16 cellular contexts compared by ENCODE assay signal in the genomic region with DNA sequence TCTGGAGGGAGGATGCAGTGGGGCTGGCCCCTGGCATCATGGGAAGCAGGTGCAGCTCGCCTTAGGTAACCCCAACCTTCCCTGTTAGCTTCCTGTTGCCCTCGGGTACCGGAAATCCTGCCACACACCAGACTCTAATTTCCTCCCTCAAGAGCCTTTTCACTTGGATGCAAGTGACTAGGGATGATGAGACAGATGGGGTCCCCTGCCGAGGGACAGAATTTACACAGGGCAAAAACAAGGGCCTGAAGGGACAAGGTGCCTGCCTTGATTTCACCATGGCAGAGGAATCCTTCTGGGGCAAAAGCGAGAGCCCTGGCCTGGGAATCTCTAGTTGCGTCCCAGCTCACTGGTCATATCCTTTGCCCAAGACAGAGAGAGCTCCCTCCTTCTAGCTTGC.
DNase-seq lines count a peak whose midpoint lies in the region; TF ChIP-seq lines count a peak whose summit lies in the region.
"Had no signal": no experiment of that assay in that cellular context is flagged by ENCODE, and none has a peak within 500 bp of the region (broad histone marks: within the 10 kb centered on the region; RNA-seq: fewer than 3 reads in every experiment).

No MANE protein-coding gene starts in this region.

- peak overlapping the region; percentile 33 for H3K4me2 ChIP-seq in BLaER1

- H3K36me3 Mint-ChIP-seq in mesothelial cell of epicardium, result no peaks in the 10 kb centered on the region
- H3K36me3 Mint-ChIP-seq: CD4-positive, alpha-beta memory T cell had no signal

- H3K9ac ChIP-seq in BLaER1, result no peak overlapping the region
- H3K9ac ChIP-seq: GM23248 had no signal

- DNase-seq in NCI-H69 (lab: John Stamatoyannopoulos, UW) (peak; percentile 33), cerebellum (ENCODE audit: low spot score) (peak; percentile 63), NCI-H1105 treated with DMSO at 0.1 percent for 48 hours (lab: John Stamatoyannopoulos, UW) (no peak), germinal center (ENCODE audit: low spot score) (no peak), mesothelial cell of epicardium (ENCODE audit: low spot score in 2 of 2, unreplicated experiment in 2 of 2) (no peak)
- DNase-seq: Calu3; CD4-positive, alpha-beta memory T cell; COR-L47; DND-41; GDM1; GM23248 had no signal

- H3K27me3 ChIP-seq in BLaER1, result no peaks in the 10 kb centered on the region

- H3K36me3 ChIP-seq in BLaER1, result peaks cover 59% of the 10 kb centered on the region

- H3K27me3 Mint-ChIP-seq in mesothelial cell of epicardium (ENCODE audit: low read depth), result no peaks in the 10 kb centered on the region
- H3K27me3 Mint-ChIP-seq: B cell had no signal

- peaks cover 57% of the 10 kb centered on the region for H3K4me1 ChIP-seq in BLaER1

- no peak overlapping the region for H3K4me3 Mint-ChIP-seq in mesothelial cell of epicardium
- H3K4me3 Mint-ChIP-seq: B cell; CD4-positive, alpha-beta memory T cell; H9 had no signal

- H3K27ac Mint-ChIP-seq in mesothelial cell of epicardium, result no peak overlapping the region
- H3K27ac Mint-ChIP-seq: B cell had no signal

- H3K27ac ChIP-seq in BLaER1, result no peak overlapping the region
- H3K27ac ChIP-seq: 22Rv1, GM23248 had no signal

- TF ChIP-seq CTCF in mesothelial cell of epicardium (IDR thresholded peaks at IDR 0.05; ENCODE audit: unreplicated experiment), result no peak

- H3K9me3 ChIP-seq in BLaER1, result no peaks in the 10 kb centered on the region

- peaks cover 97% of the 10 kb centered on the region for H4K20me1 ChIP-seq in BLaER1

- H3K9me3 Mint-ChIP-seq in mesothelial cell of epicardium, result no peaks in the 10 kb centered on the region
- H3K9me3 Mint-ChIP-seq: H9 had no signal

- no peak overlapping the region for H3K4me3 ChIP-seq in BLaER1
- H3K4me3 ChIP-seq: GM12878, GM23248 had no signal

- no peaks in the 10 kb centered on the region for H3K4me1 Mint-ChIP-seq in mesothelial cell of epicardium
- H3K4me1 Mint-ChIP-seq: B cell, H9 had no signal

Comparison
In these comparisons a context has a peak if more than half of its experiments do, and no peak if none do; other contexts are left out.
1. DNase-seq: peak in NCI-H69 (single experiment) and cerebellum (single experiment); none in NCI-H1105 treated with DMSO at 0.1 percent for 48 hours (single experiment), germinal center (single experiment) and mesothelial cell of epicardium (0 of 2).